In genomic region chr2:205462681-205463345, GRCh38 we compare ENCODE assay signal across 16 cellular contexts.
"Had no signal": no experiment of that assay in that cellular context is flagged by ENCODE, and none has a peak within 500 bp of the region (broad histone marks: within the 10 kb centered on the region; RNA-seq: fewer than 3 reads in every experiment).

No MANE protein-coding gene starts in this region.

- H3K4me3 ChIP-seq: pancreas, sigmoid colon, spleen, thyroid gland had no signal

- H3K9me3 Mint-ChIP-seq: activated CD4-positive, alpha-beta T cell treated with anti-CD3 and anti-CD28 coated beads, Interleukin-2, amount 10 ng/mL, durations not matched to agents 7 days and 5 days; activated T-helper 2 cell treated with anti-CD3 and anti-CD28 coated beads, Interferon-gamma antibody, Interleukin-2, Interleukin-4, amounts not matched to agents 10 μg/mL and 5 μg/mL and 100 μg/mL, durations not matched to agents 14 hours and 24 hours and 36 hours; T-cell had no signal

- H3K36me3 ChIP-seq: pancreas, sigmoid colon, spleen, thyroid gland, WERI-Rb-1 had no signal

- H3K27me3 ChIP-seq: pancreas, sigmoid colon, spleen, thyroid gland had no signal

- H3K27ac Mint-ChIP-seq: activated CD4-positive, alpha-beta T cell treated with anti-CD3 and anti-CD28 coated beads, Interleukin-2, amount 10 ng/mL, durations not matched to agents 7 days and 5 days; activated T-helper 2 cell treated with anti-CD3 and anti-CD28 coated beads, Interferon-gamma antibody, Interleukin-2, Interleukin-4, amounts not matched to agents 10 μg/mL and 5 μg/mL and 100 μg/mL, durations not matched to agents 14 hours and 24 hours and 36 hours; naive thymus-derived CD8-positive, alpha-beta T cell; stimulated activated effector memory CD8-positive, alpha-beta T cell treated with anti-CD3 and anti-CD28 coated beads, Interleukin-12 subunit alpha, Interleukin-12 subunit beta, amount 100 ng/mL, for 72 hours; T-cell had no signal

- H3K4me3 Mint-ChIP-seq: activated CD4-positive, alpha-beta T cell treated with anti-CD3 and anti-CD28 coated beads, Interleukin-2, amount 10 ng/mL, durations not matched to agents 7 days and 5 days; naive thymus-derived CD8-positive, alpha-beta T cell; stimulated activated effector memory CD8-positive, alpha-beta T cell treated with anti-CD3 and anti-CD28 coated beads, Interleukin-12 subunit alpha, Interleukin-12 subunit beta, amount 100 ng/mL, for 72 hours; T-cell had no signal

- H3K9me3 ChIP-seq: pancreas, sigmoid colon, spleen, thyroid gland had no signal

- H3K36me3 Mint-ChIP-seq: stimulated activated effector memory CD8-positive, alpha-beta T cell treated with anti-CD3 and anti-CD28 coated beads, Interleukin-12 subunit alpha, Interleukin-12 subunit beta, amount 100 ng/mL, for 72 hours; T-cell had no signal

- ATAC-seq: naive thymus-derived CD8-positive, alpha-beta T cell; pancreas; stimulated activated effector memory CD8-positive, alpha-beta T cell treated with anti-CD3 and anti-CD28 coated beads, Interleukin-12 subunit alpha, Interleukin-12 subunit beta, amount 100 ng/mL, for 72 hours; T-cell had no signal

- H3K4me1 ChIP-seq: pancreas, spleen, thyroid gland had no signal

- DNase-seq: activated CD4-positive, alpha-beta T cell treated with anti-CD3 and anti-CD28 coated beads, Interleukin-2, amount 10 ng/mL, durations not matched to agents 7 days and 5 days; activated CD8-positive, alpha-beta memory T cell treated with anti-CD3 and anti-CD28 coated beads, Interleukin-2, amount 50 U/mL, for 48 hours; activated naive CD4-positive, alpha-beta T cell treated with anti-CD3 and anti-CD28 coated beads, Interleukin-2, amount 50 U/mL, for 16 hours; caudate nucleus; foreskin melanocyte; kidney glomerular epithelial cell; mesenchymal stem cell; naive thymus-derived CD8-positive, alpha-beta T cell; pancreas; sigmoid colon; spleen; T-cell; thyroid gland; WERI-Rb-1 had no signal

- H3K4me1 Mint-ChIP-seq: naive thymus-derived CD8-positive, alpha-beta T cell; stimulated activated effector memory CD8-positive, alpha-beta T cell treated with anti-CD3 and anti-CD28 coated beads, Interleukin-12 subunit alpha, Interleukin-12 subunit beta, amount 100 ng/mL, for 72 hours; T-cell had no signal

- H3K27ac ChIP-seq: pancreas, sigmoid colon, spleen, thyroid gland, WERI-Rb-1 had no signal
